In the genomic region with DNA sequence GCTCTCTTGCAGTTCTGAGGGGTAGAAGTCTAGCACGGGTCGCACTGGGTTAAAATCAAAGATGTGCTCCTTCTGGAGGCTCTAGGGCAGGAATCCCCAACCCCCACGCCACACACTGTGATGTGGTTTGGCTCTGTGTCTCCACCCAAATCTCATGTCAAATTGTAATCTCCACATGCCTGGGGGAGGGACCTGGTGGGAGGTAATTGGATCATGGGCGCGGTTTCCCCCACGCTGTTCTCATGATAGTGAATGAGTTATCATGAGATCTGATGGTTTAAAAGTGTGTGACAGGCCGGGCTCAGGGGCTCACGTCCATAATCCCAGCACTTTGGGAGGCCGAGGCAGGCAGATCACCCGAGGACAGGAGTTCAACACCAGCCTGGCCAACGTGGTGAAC, we compare ENCODE assay signal across 11 cellular contexts. TPM values are rescaled to one million over a fixed set of nuclear protein-coding genes. Genes with fewer than 3 reads are reported as not detected.
DNase-seq lines count a peak whose midpoint lies in the region; ATAC-seq, FAIRE-seq and TF ChIP-seq lines count a peak whose summit lies in the region.
"Had no signal": no experiment of that assay in that cellular context is flagged by ENCODE, and none has a peak within 500 bp of the region (broad histone marks: within the 10 kb centered on the region; RNA-seq: fewer than 3 reads in every experiment).

No MANE protein-coding gene starts in this region.

- no peaks in the 10 kb centered on the region for H3K36me3 Mint-ChIP-seq in activated naive CD4-positive, alpha-beta T cell treated with anti-CD3 and anti-CD28 coated beads for 36 hours (ENCODE audit: low read depth)
- no peaks in the 10 kb centered on the region for H3K36me3 Mint-ChIP-seq in neural progenitor cell

- H3K9me3 Mint-ChIP-seq in activated naive CD4-positive, alpha-beta T cell treated with anti-CD3 and anti-CD28 coated beads for 36 hours = no peaks in the 10 kb centered on the region
- H3K9me3 Mint-ChIP-seq in neural progenitor cell = no peaks in the 10 kb centered on the region

- H3K4me3 ChIP-seq in neural progenitor cell = no peak overlapping the region
- H3K4me3 ChIP-seq in H7 (ENCODE audit: insufficient read depth, low read depth, low read length) = no peak overlapping the region
- H3K4me3 ChIP-seq: adrenal gland had no signal

- H3K27me3 Mint-ChIP-seq in activated naive CD4-positive, alpha-beta T cell treated with anti-CD3 and anti-CD28 coated beads for 36 hours (ENCODE audit: low read depth) = no peaks in the 10 kb centered on the region
- peaks cover 9% of the 10 kb centered on the region for H3K27me3 Mint-ChIP-seq in neural progenitor cell (ENCODE audit: insufficient read depth, low read depth)

- H3K79me2 ChIP-seq in neural progenitor cell (ENCODE audit: low read depth) = no peaks in the 10 kb centered on the region

- no peak for TF ChIP-seq CTCF in neural progenitor cell (IDR thresholded peaks at IDR 0.05)
- no peak for TF ChIP-seq CTCF in omental fat pad (IDR thresholded peaks at IDR 0.05)

- no peak overlapping the region for H3K9ac ChIP-seq in neural progenitor cell

- intact Hi-C loops in activated naive CD4-positive, alpha-beta T cell treated with anti-CD3 and anti-CD28 coated beads for 36 hours (cut with micrococcal nuclease) = no loop called here

- no peak overlapping the region for H3K4me2 ChIP-seq in neural progenitor cell

- H3F3A ChIP-seq in neural progenitor cell (ENCODE audit: low read depth) = peaks cover 4% of the 10 kb centered on the region

- no peak for FAIRE-seq in HTR-8/SVneo (lab: Jason Lieb, UNC)

- H3K4me1 Mint-ChIP-seq in activated naive CD4-positive, alpha-beta T cell treated with anti-CD3 and anti-CD28 coated beads for 36 hours (ENCODE audit: low read depth) = peaks cover 24% of the 10 kb centered on the region
- peaks cover 9% of the 10 kb centered on the region for H3K4me1 Mint-ChIP-seq in neural progenitor cell

- no peak overlapping the region for H3K27ac ChIP-seq in neural progenitor cell
- H3K27ac ChIP-seq: adrenal gland had no signal

- no peaks in the 10 kb centered on the region for H4K20me1 ChIP-seq in neural progenitor cell (ENCODE audit: low read depth)

- peaks cover 5% of the 10 kb centered on the region for H3K4me1 ChIP-seq in neural progenitor cell
- H3K4me1 ChIP-seq: adrenal gland had no signal

- peak; percentile 66 for DNase-seq in activated naive CD4-positive, alpha-beta T cell treated with Interleukin-2 at 50 U/mL for 16 hours
- DNase-seq in activated naive CD4-positive, alpha-beta T cell (lab: John Stamatoyannopoulos, UW) = no peak
- DNase-seq in activated naive CD4-positive, alpha-beta T cell treated with anti-CD3 and anti-CD28 coated beads for 36 hours = peak; percentile 57
- DNase-seq in neural progenitor cell (ENCODE audit: low spot score) = peak; percentile 9
- DNase-seq in omental fat pad (ENCODE audit: low spot score) = no peak
- DNase-seq in H7 = no peak
- DNase-seq in HTR-8/SVneo (ENCODE audit: insufficient read length, low spot score) = no peak
- DNase-seq: left ventricle myocardium superior, MV-4-11 had no signal

- peak overlapping the region; percentile 40 for H2AFZ ChIP-seq in neural progenitor cell (replicated peaks)

- ATAC-seq in omental fat pad (ENCODE audit: low FRiP score) (no peak), GM21529 (IDR thresholded peaks at IDR 0.05; ENCODE audit: unreplicated experiment) (no peak)
- ATAC-seq: left ventricle myocardium superior had no signal

- no peaks in the 10 kb centered on the region for H3K9me3 ChIP-seq in neural progenitor cell (ENCODE audit: low read depth)
- H3K9me3 ChIP-seq: adrenal gland had no signal

- H3K27me3 ChIP-seq in neural progenitor cell (peaks cover 3% of the 10 kb centered on the region), H7 (ENCODE audit: control insufficient read depth, insufficient read depth, low read length) (no peaks in the 10 kb centered on the region)
- H3K27me3 ChIP-seq: adrenal gland had no signal

- no peak overlapping the region for H3K27ac Mint-ChIP-seq in activated naive CD4-positive, alpha-beta T cell treated with anti-CD3 and anti-CD28 coated beads for 36 hours
- peak overlapping the region; percentile 2 for H3K27ac Mint-ChIP-seq in neural progenitor cell

- H3K36me3 ChIP-seq in neural progenitor cell (no peaks in the 10 kb centered on the region), H7 (replicated peaks; ENCODE audit: control insufficient read depth, insufficient read depth, low read length) (no peaks in the 10 kb centered on the region)
- H3K36me3 ChIP-seq: adrenal gland had no signal

- H3K4me3 Mint-ChIP-seq in activated naive CD4-positive, alpha-beta T cell treated with anti-CD3 and anti-CD28 coated beads for 36 hours = no peak overlapping the region
- peak overlapping the region; percentile 15 for H3K4me3 Mint-ChIP-seq in neural progenitor cell

- CTCF ChIA-PET in activated naive CD4-positive, alpha-beta T cell treated with anti-CD3 and anti-CD28 coated beads for 36 hours (lab: Charles Lee) = interaction anchor here (1.1 to 1.3 kb wide), 2 partner anchors 45 to 58 kb away, joined by 3 to 4 read pairs; no protein-coding TSS in a partner anchor

RNA-seq across cellular contexts. Expression of a gene that starts 26.6 kb away (rescaled TPM):
- total RNA-seq in activated naive CD4-positive, alpha-beta T cell treated with anti-CD3 and anti-CD28 coated beads for 36 hours = 100 to 1,000 TPM; 482 to 500 TPM
- total RNA-seq in neural progenitor cell (ENCODE audit: low replicate concordance) (373 and 403 TPM in 2 replicates), omental fat pad (100 to 1,000 TPM; 112 to 189 (median 132) TPM)
- 162 and 202 TPM in 2 replicates for total RNA-seq in H7 (2014; rRNA removed; shearing (Covaris generic))

RNA-seq across cellular contexts. Expression of a gene that starts 50.4 kb away (rescaled TPM):
- total RNA-seq in activated naive CD4-positive, alpha-beta T cell treated with anti-CD3 and anti-CD28 coated beads for 36 hours = 10 to 100 TPM; 16.3 to 17.2 TPM
- total RNA-seq in neural progenitor cell (ENCODE audit: low replicate concordance) (not detected in 2 replicates), omental fat pad (10 to 100 TPM in 1 of 4 donors, 1 to 10 TPM in 3; 4.8 to 10.2 (median 7.9) TPM)
- total RNA-seq in H7 (2014; rRNA removed; shearing (Covaris generic)) = 0.14 and 0.18 TPM in 2 replicates

Comparison
In these comparisons a context has a peak if more than half of its experiments do, and no peak if none do; other contexts are left out.
1. DNase-seq: peak in activated naive CD4-positive, alpha-beta T cell treated with Interleukin-2 at 50 U/mL for 16 hours (single experiment), activated naive CD4-positive, alpha-beta T cell treated with anti-CD3 and anti-CD28 coated beads for 36 hours (single experiment) and neural progenitor cell (single experiment); none in activated naive CD4-positive, alpha-beta T cell (0 of 4), omental fat pad (single experiment), H7 (single experiment) and HTR-8/SVneo (single experiment).